10 cellular contexts compared by ENCODE assay signal in the genomic region with DNA sequence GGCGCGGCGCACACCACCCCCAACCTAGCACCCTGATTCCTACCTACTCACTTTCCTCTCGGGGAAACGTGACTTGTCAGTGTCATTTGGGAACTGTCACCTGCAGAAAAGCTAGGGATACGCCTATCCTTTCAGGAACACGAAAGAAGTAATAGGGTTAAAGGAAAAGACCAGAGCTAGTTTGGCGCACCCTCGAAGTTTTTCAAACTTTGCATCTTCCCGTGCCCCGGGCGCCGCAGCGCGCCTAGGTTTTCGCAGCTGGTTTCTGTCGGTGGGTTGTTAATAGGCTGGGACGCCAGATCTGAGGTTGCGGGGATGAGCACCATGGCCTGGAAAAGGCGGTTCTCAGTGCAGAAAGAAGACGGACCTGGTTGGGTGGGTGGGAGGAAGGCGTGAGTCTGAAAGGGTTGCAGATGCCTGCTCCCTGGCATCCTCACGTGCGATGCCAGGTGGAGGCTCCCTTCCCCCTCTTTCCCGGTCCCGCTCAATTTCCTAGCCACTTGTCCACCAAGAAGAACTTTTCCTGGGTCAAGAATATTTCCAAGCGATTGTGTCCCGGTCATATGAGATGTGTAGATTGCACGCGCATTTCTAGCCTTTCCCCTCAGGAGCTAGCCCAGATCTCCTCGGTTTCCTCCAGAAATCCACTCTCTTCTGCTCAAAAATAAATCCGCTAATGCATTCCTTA. TPM values are rescaled to one million over a fixed set of nuclear protein-coding genes. Genes with fewer than 3 reads are reported as not detected.
DNase-seq lines count a peak whose midpoint lies in the region; ATAC-seq, FAIRE-seq and TF ChIP-seq lines count a peak whose summit lies in the region.
"Had no signal": no experiment of that assay in that cellular context is flagged by ENCODE, and none has a peak within 500 bp of the region (broad histone marks: within the 10 kb centered on the region; RNA-seq: fewer than 3 reads in every experiment).

No MANE protein-coding gene starts in this region.

- FAIRE-seq in endothelial cell of umbilical vein (lab: Jason Lieb, UNC) = peak; percentile 12

- peak overlapping the region; percentile 33 for H3K27ac ChIP-seq in endothelial cell of umbilical vein (ENCODE audit: insufficient read depth, low read depth, low read length)
- H3K27ac ChIP-seq in tibial nerve = peak overlapping the region; percentile 70 to 94 (median 86)
- H3K27ac ChIP-seq: VCaP had no signal

- no peak overlapping the region for H3K27ac Mint-ChIP-seq in mesothelial cell of epicardium
- no peak overlapping the region for H3K27ac Mint-ChIP-seq in activated naive CD4-positive, alpha-beta T cell treated with anti-CD3 and anti-CD28 coated beads, Interleukin-2, amount 50 U/mL, for 72 hours

- peaks cover 31% of the 10 kb centered on the region for H3K4me1 Mint-ChIP-seq in mesothelial cell of epicardium
- no peaks in the 10 kb centered on the region for H3K4me1 Mint-ChIP-seq in activated T-cell treated with anti-CD3 and anti-CD28 coated beads, Interleukin-2, amount 50 U/mL, for 4 hours (ENCODE audit: low read depth)

- peak overlapping the region; percentile 17 for H3K9ac ChIP-seq in endothelial cell of umbilical vein (replicated peaks; ENCODE audit: extremely low read depth, insufficient read depth, low read length)

- H3K4me3 ChIP-seq in endothelial cell of umbilical vein (replicated peaks in 1 of 3; ENCODE audit: insufficient read depth in 1 of 3, low read depth in 1 of 3, low read length in 3 of 3) = peak overlapping the region; percentile 19 to 95 (median 61)
- peak overlapping the region; percentile 44 to 82 (median 54) for H3K4me3 ChIP-seq in tibial nerve

- DNase-seq in NCI-H1092 (lab: John Stamatoyannopoulos, UW) (peak; percentile 69), endothelial cell of umbilical vein (ENCODE audit: low read depth, low spot score) (peak; percentile 37), mesothelial cell of epicardium (ENCODE audit: low spot score in 2 of 2, unreplicated experiment in 2 of 2) (no peak), tibial nerve (ENCODE audit: low spot score in 2 of 2) (peak in 1 of 2 donors; percentile 23), NCI-H2196 (lab: John Stamatoyannopoulos, UW; ENCODE audit: unreplicated experiment) (no peak)
- DNase-seq in activated naive CD4-positive, alpha-beta T cell treated with anti-CD3 and anti-CD28 coated beads, Interleukin-2, amount 50 U/mL, for 72 hours (ENCODE audit: low spot score in 2 of 2) = no peak
- DNase-seq in activated T-cell treated with anti-CD3 and anti-CD28 coated beads, Interleukin-2, amount 50 U/mL, for 4 hours = no peak

- H3K36me3 ChIP-seq in endothelial cell of umbilical vein (ENCODE audit: control insufficient read depth in 2 of 2, extremely low read depth in 1 of 2, insufficient read depth in 2 of 2, low read length in 2 of 2) (no peaks in the 10 kb centered on the region), tibial nerve (no peaks in the 10 kb centered on the region)

- TF ChIP-seq EP300 in tibial nerve (IDR thresholded peaks at IDR 0.05) = peak in 1 of 2 donors; percentile 16

- intact Hi-C loops in endothelial cell of umbilical vein (cut with micrococcal nuclease) = loop anchor here (1.0 to 10.0 kb wide), 18 partner anchors 23 to 1702 kb away; a partner anchor contains a TSS

- peak overlapping the region; percentile 98 for H3K4me2 ChIP-seq in endothelial cell of umbilical vein (ENCODE audit: insufficient read depth, low read length)

- BruUV-seq in endothelial cell of umbilical vein (replicated peaks; lab: Mats Ljungman, UMichigan) = TSS peak; percentile 72

- dilution Hi-C loops in endothelial cell of umbilical vein (cut with MboI; ENCODE audit: extremely low pct_ligation_motif_present, low sequenced_read_pairs) = no loop called here

- no peaks in the 10 kb centered on the region for H3K9me3 Mint-ChIP-seq in mesothelial cell of epicardium
- H3K9me3 Mint-ChIP-seq in activated naive CD4-positive, alpha-beta T cell treated with anti-CD3 and anti-CD28 coated beads, Interleukin-2, amount 50 U/mL, for 72 hours = no peaks in the 10 kb centered on the region
- no peaks in the 10 kb centered on the region for H3K9me3 Mint-ChIP-seq in activated T-cell treated with anti-CD3 and anti-CD28 coated beads, Interleukin-2, amount 50 U/mL, for 4 hours

- no peak for TF ChIP-seq CTCF in endothelial cell of umbilical vein (IDR thresholded peaks at IDR 0.05; ENCODE audit: extremely low read depth in 1 of 2, insufficient read depth in 1 of 2, low read depth in 1 of 2, low read length in 2 of 2)
- no peak for TF ChIP-seq CTCF in mesothelial cell of epicardium (IDR thresholded peaks at IDR 0.05; ENCODE audit: unreplicated experiment)
- no peak for TF ChIP-seq CTCF in tibial nerve (IDR thresholded peaks at IDR 0.05)

- WGBS in tibial nerve, 2 donors = 1 to 3% methylated on average over 32 of the region's 32 CpGs

- no peaks in the 10 kb centered on the region for H3K36me3 Mint-ChIP-seq in mesothelial cell of epicardium
- peaks cover 19 to 26% of the 10 kb centered on the region in 2 donors for H3K36me3 Mint-ChIP-seq in activated naive CD4-positive, alpha-beta T cell treated with anti-CD3 and anti-CD28 coated beads, Interleukin-2, amount 50 U/mL, for 72 hours
- no peaks in the 10 kb centered on the region for H3K36me3 Mint-ChIP-seq in activated T-cell treated with anti-CD3 and anti-CD28 coated beads, Interleukin-2, amount 50 U/mL, for 4 hours (ENCODE audit: insufficient read depth)

- peaks cover 82% of the 10 kb centered on the region for H3K27me3 Mint-ChIP-seq in mesothelial cell of epicardium (ENCODE audit: low read depth)
- peaks cover 36% of the 10 kb centered on the region for H3K27me3 Mint-ChIP-seq in activated T-cell treated with anti-CD3 and anti-CD28 coated beads, Interleukin-2, amount 50 U/mL, for 4 hours (ENCODE audit: low read depth)

- H3K9me1 ChIP-seq in endothelial cell of umbilical vein (replicated peaks; ENCODE audit: control insufficient read depth, extremely low read depth, insufficient read depth, low read length) = no peaks in the 10 kb centered on the region

- TF ChIP-seq POLR2A in endothelial cell of umbilical vein (IDR thresholded peaks at IDR 0.05; ENCODE audit: low read depth, low read length) (no peak), tibial nerve (IDR thresholded peaks at IDR 0.05) (no peak)

- H3K4me1 ChIP-seq in endothelial cell of umbilical vein (ENCODE audit: control insufficient read depth, extremely low read depth, insufficient read depth, low read length) (peaks cover 22% of the 10 kb centered on the region), tibial nerve (peaks cover 0 to 8% (median 0%) of the 10 kb centered on the region in 4 donors)

- no peaks in the 10 kb centered on the region for H4K20me1 ChIP-seq in endothelial cell of umbilical vein (replicated peaks; ENCODE audit: control insufficient read depth, extremely low read depth, insufficient read depth, low read length)

- H3K9me3 ChIP-seq in endothelial cell of umbilical vein (replicated peaks; ENCODE audit: control insufficient read depth, insufficient read depth, low read length) (no peaks in the 10 kb centered on the region), tibial nerve (no peaks in the 10 kb centered on the region)

- POLR2A ChIA-PET in endothelial cell of umbilical vein (lab: Charles Lee) = interaction anchor here (0.6 to 1.3 kb wide), 2 partner anchors 8 to 86 kb away, joined by 3 to 4 read pairs; no protein-coding TSS in a partner anchor

- no peak for ATAC-seq in activated naive CD4-positive, alpha-beta T cell treated with anti-CD3 and anti-CD28 coated beads, Interleukin-2, amount 50 U/mL, for 72 hours
- ATAC-seq in activated T-cell treated with anti-CD3 and anti-CD28 coated beads, Interleukin-2, amount 50 U/mL, for 4 hours = no peak

- H2AFZ ChIP-seq in endothelial cell of umbilical vein (ENCODE audit: low read depth, low read length) = peak overlapping the region; percentile 66

- peak overlapping the region; percentile 59 for H3K4me3 Mint-ChIP-seq in mesothelial cell of epicardium
- no peak overlapping the region for H3K4me3 Mint-ChIP-seq in activated T-cell treated with anti-CD3 and anti-CD28 coated beads, Interleukin-2, amount 50 U/mL, for 4 hours

- H3K27me3 ChIP-seq in endothelial cell of umbilical vein (ENCODE audit: control insufficient read depth in 2 of 2, insufficient read depth in 2 of 2, low read length in 2 of 2) (no peaks in the 10 kb centered on the region), tibial nerve (peaks cover 0 to 7% of the 10 kb centered on the region in 2 donors)

- CTCF ChIA-PET in endothelial cell of umbilical vein (lab: Charles Lee) = interaction anchor here (0.7 to 9.5 kb wide), 16 partner anchors 8 to 878 kb away, joined by 3 to 107 read pairs (median 4); no protein-coding TSS in a partner anchor

- H3K79me2 ChIP-seq in endothelial cell of umbilical vein (ENCODE audit: control insufficient read depth, insufficient read depth, low read length) = peaks cover 39% of the 10 kb centered on the region

TF ChIP-seq in endothelial cell of umbilical vein, 7 proteins besides CTCF, POLR2A, EP300 and RAD21 (continues in another document):
- TF ChIP-seq GATA2 (IDR thresholded peaks at IDR 0.05; ENCODE audit: insufficient read depth, insufficient read length, low read depth, low read length) (no peak), JUN (IDR thresholded peaks at IDR 0.05; ENCODE audit: borderline replicate concordance, insufficient read depth, insufficient read length, low read depth) (no peak), POLR2AphosphoS5 (IDR thresholded peaks at IDR 0.05; ENCODE audit: insufficient read depth, low read depth, low read length) (no peak), MYC (IDR thresholded peaks at IDR 0.05; ENCODE audit: low read depth, low read length) (no peak), FOS (IDR thresholded peaks at IDR 0.05; ENCODE audit: borderline replicate concordance, insufficient read depth, low read length) (no peak)
- TF ChIP-seq, protein P1, sequence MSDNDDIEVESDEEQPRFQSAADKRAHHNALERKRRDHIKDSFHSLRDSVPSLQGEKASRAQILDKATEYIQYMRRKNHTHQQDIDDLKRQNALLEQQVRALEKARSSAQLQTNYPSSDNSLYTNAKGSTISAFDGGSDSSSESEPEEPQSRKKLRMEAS (IDR thresholded peaks at IDR 0.05; ENCODE audit: insufficient read depth, insufficient read length) = no peak

RNA-seq across cellular contexts. Expression of a gene that starts 0.6 kb away (rescaled TPM):
- 45.1 and 47.8 TPM in 2 replicates for total RNA-seq in endothelial cell of umbilical vein
- 10.2 and 11.6 TPM in 2 replicates for polyA plus RNA-seq in endothelial cell of umbilical vein
- polyA plus RNA-seq in endothelial cell of umbilical vein (2011; cell fraction: cytosol; rRNA removed) = 10.6 and 11.0 TPM in 2 replicates
- polyA plus RNA-seq in endothelial cell of umbilical vein (2011; cell fraction: nucleus; rRNA removed) = 12.7 and 13.2 TPM in 2 replicates
- 10.5 and 17.2 TPM in 2 replicates for polyA plus RNA-seq in endothelial cell of umbilical vein (2012)
- 11.3 and 11.4 TPM in 2 replicates for polyA minus RNA-seq in endothelial cell of umbilical vein
- polyA minus RNA-seq in endothelial cell of umbilical vein (2011; cell fraction: cytosol; rRNA and poly(A)+ RNA removed) = not detected
- 21.7 and 30.8 TPM in 2 replicates for polyA minus RNA-seq in endothelial cell of umbilical vein (2011; cell fraction: nucleus; rRNA and poly(A)+ RNA removed)
- 0.09 TPM in 1 of 3 replicates, not detected in the others for total RNA-seq in mesothelial cell of epicardium
- 100 to 1,000 TPM in 2 of 4 donors, 10 to 100 TPM in 2; 43.2 to 115 (median 104) TPM for total RNA-seq in tibial nerve
- total RNA-seq in activated naive CD4-positive, alpha-beta T cell treated with anti-CD3 and anti-CD28 coated beads, Interleukin-2, amount 50 U/mL, for 72 hours = not detected
- total RNA-seq in activated T-cell treated with anti-CD3 and anti-CD28 coated beads, Interleukin-2, amount 50 U/mL, for 4 hours = not detected
- total RNA-seq: HT1080, kidney epithelial cell had no signal

Comparison
In these comparisons a context has a peak if more than half of its experiments do, and no peak if none do; other contexts are left out.
1. DNase-seq: peak in NCI-H1092 (single experiment) and endothelial cell of umbilical vein (single experiment); none in mesothelial cell of epicardium (0 of 2), activated naive CD4-positive, alpha-beta T cell treated with anti-CD3 and anti-CD28 coated beads, Interleukin-2, amount 50 U/mL, for 72 hours (0 of 2), NCI-H2196 (single experiment) and activated T-cell treated with anti-CD3 and anti-CD28 coated beads, Interleukin-2, amount 50 U/mL, for 4 hours (single experiment).
2. RNA of a gene that starts 0.6 kb away (total RNA-seq): 43.2 to 115 TPM in tibial nerve and 45.1 to 47.8 TPM in endothelial cell of umbilical vein; 0.09 TPM in mesothelial cell of epicardium, not detected in activated naive CD4-positive, alpha-beta T cell treated with anti-CD3 and anti-CD28 coated beads, Interleukin-2, amount 50 U/mL, for 72 hours and not detected in activated T-cell treated with anti-CD3 and anti-CD28 coated beads, Interleukin-2, amount 50 U/mL, for 4 hours; every median in the first group is over 10 times any median in the second.